ENCODE assay signal across 8 cellular contexts in the genomic region with DNA sequence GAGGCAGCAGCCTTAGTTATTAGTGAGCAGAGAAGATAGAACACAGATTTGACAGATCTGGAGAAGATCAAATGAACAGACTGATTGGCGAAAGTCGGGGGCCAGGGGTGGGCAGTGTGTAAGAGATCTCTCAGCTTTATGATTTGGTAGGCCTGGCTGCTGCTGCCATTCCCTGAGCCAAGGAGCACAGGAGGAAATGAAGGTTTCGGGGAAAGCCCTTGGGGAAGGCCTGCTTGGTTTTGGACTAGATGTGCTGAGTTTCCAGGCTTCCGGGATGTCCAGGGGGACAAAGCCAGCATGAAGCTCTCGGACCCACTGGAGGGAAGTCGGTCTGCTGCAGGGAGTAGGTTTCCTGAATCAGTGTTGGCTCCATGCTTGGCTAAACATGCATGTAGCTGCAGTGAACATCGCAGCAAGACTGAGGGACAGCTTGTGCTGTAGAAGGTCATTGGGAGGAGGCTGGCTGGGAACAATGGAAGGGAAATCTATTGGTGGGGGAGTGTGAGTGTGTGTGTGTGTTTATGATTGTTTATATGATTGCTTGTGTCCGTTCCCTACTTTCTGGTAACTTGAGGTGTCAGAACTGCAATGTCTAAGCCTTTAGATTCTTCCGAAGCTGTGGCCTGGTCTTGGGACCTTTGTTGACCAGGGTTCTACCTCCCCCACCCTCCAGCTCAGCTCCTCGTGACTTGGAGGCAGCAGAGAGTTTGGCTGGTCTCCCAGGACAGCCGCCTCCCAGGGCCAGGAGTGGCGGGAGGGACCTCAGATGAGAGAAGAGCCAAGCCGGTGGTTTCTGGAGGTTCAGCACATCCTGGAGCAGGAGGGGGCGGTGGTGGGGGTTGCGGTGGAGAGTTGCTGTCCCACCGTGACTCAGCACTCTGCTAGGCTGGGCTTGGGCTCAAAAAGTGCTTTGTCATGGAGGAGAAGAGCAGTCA. TPM values are rescaled to one million over a fixed set of nuclear protein-coding genes. Genes with fewer than 3 reads are reported as not detected.
DNase-seq lines count a peak whose midpoint lies in the region; ATAC-seq and TF ChIP-seq lines count a peak whose summit lies in the region.

No MANE protein-coding gene starts in this region.

- H3K4me3 ChIP-seq in CD4-positive, CD25-positive, alpha-beta regulatory T cell (ENCODE audit: low read depth, low read length) = no peak overlapping the region
- H3K4me3 ChIP-seq in esophagus muscularis mucosa = peak overlapping the region in 3 of 4 donors; percentile 16 to 43 (median 21)
- H3K4me3 ChIP-seq in mucosa of descending colon = no peak overlapping the region
- H3K4me3 ChIP-seq in subcutaneous abdominal adipose tissue (ENCODE audit: low read depth in 1 of 5, low read length in 5 of 5) = peak overlapping the region in 4 of 5 donors; percentile 8 to 54 (median 27)

- CTCF ChIA-PET in activated CD8-positive, alpha-beta memory T cell treated with anti-CD3 and anti-CD28 coated beads, Interleukin-2, amount 10 ng/mL, durations not matched to agents 7 days and 5 days (lab: Charles Lee) = interaction anchor here (1.1 to 6.6 kb wide), 3 partner anchors 18 to 111 kb away, joined by 3 to 35 read pairs (median 8); no protein-coding TSS in a partner anchor

- H3K9me3 ChIP-seq in CD4-positive, CD25-positive, alpha-beta regulatory T cell (ENCODE audit: control insufficient read depth in 2 of 2, low read length in 2 of 2) = no peaks in the 10 kb centered on the region
- H3K9me3 ChIP-seq in H9 (ENCODE audit: control insufficient read depth, low read depth, low read length) (no peaks in the 10 kb centered on the region), esophagus muscularis mucosa (no peaks in the 10 kb centered on the region), mucosa of descending colon (no peaks in the 10 kb centered on the region), subcutaneous abdominal adipose tissue (ENCODE audit: control insufficient read depth in 5 of 5, low read length in 5 of 5) (no peaks in the 10 kb centered on the region)

- no peak overlapping the region for H3K27ac ChIP-seq in CD4-positive, CD25-positive, alpha-beta regulatory T cell (ENCODE audit: insufficient read depth, low read length, poor library complexity, severe bottlenecking)
- H3K27ac ChIP-seq in H9 (ENCODE audit: insufficient read length, low read depth, low read length) (peak overlapping the region; percentile 78), esophagus muscularis mucosa (replicated peaks in 1 of 4) (peak overlapping the region; percentile 98 to 100 (median 99)), subcutaneous abdominal adipose tissue (ENCODE audit: low read depth, low read length) (peak overlapping the region; percentile 100)

- no peaks in the 10 kb centered on the region for H3K36me3 Mint-ChIP-seq in CD4-positive, CD25-positive, alpha-beta regulatory T cell
- peaks cover 2 to 8% (median 4%) of the 10 kb centered on the region in 3 experiments; a peak in 6 of 7 replicates for H3K36me3 Mint-ChIP-seq in H9 (ENCODE audit: insufficient read depth in 1 of 3, low read depth in 3 of 3)
- H3K36me3 Mint-ChIP-seq in activated CD8-positive, alpha-beta memory T cell treated with anti-CD3 and anti-CD28 coated beads, Interleukin-2, amount 10 ng/mL, durations not matched to agents 7 days and 5 days = peaks cover 5% of the 10 kb centered on the region

- peak in 1 of 3 donors; percentile 79 for DNase-seq in CD4-positive, CD25-positive, alpha-beta regulatory T cell
- DNase-seq in H9 (peak; percentile 99), NCI-H510A (lab: John Stamatoyannopoulos, UW) (peak; percentile 86), esophagus muscularis mucosa (ENCODE audit: extremely low spot score) (peak; percentile 99), mucosa of descending colon (peak; percentile 94 to 96 (median 95))
- peak; percentile 73 for DNase-seq in activated CD8-positive, alpha-beta memory T cell treated with anti-CD3 and anti-CD28 coated beads, Interleukin-2, amount 10 ng/mL, durations not matched to agents 7 days and 5 days

- H3K23ac ChIP-seq in H9 (ENCODE audit: insufficient read length, low read depth, low read length) = no peak overlapping the region

- TF ChIP-seq EP300 in esophagus muscularis mucosa (IDR thresholded peaks at IDR 0.05) = peak; percentile 39

- WGBS in H9 (ENCODE audit: extremely low coverage, insufficient read length, low lambda C conversion rate) = no CpG with 5 or more reads among the region's 16 CpGs
- WGBS in esophagus muscularis mucosa = 17% methylated on average over 13 of the region's 16 CpGs

- H2BK20ac ChIP-seq in H9 (ENCODE audit: low read depth, low read length, poor library complexity, severe bottlenecking) = no peak overlapping the region

- no peaks in the 10 kb centered on the region for H3K36me3 ChIP-seq in CD4-positive, CD25-positive, alpha-beta regulatory T cell (ENCODE audit: control insufficient read depth, insufficient read depth, low read length)
- H3K36me3 ChIP-seq in esophagus muscularis mucosa (peaks cover 0 to 5% (median 0%) of the 10 kb centered on the region in 4 donors), mucosa of descending colon (ENCODE audit: low read depth) (no peaks in the 10 kb centered on the region), subcutaneous abdominal adipose tissue (ENCODE audit: control insufficient read depth in 5 of 5, insufficient read depth in 5 of 5, low read length in 5 of 5) (peaks cover 0 to 4% (median 0%) of the 10 kb centered on the region in 5 donors)

- no peaks in the 10 kb centered on the region for H3K27me3 ChIP-seq in CD4-positive, CD25-positive, alpha-beta regulatory T cell (ENCODE audit: control insufficient read depth, insufficient read depth, low read length)
- H3K27me3 ChIP-seq in H9 (ENCODE audit: insufficient read depth, low read length) (no peaks in the 10 kb centered on the region), esophagus muscularis mucosa (no peaks in the 10 kb centered on the region), subcutaneous abdominal adipose tissue (ENCODE audit: control insufficient read depth in 5 of 5, insufficient read depth in 4 of 5, low read length in 5 of 5) (no peaks in the 10 kb centered on the region)

- peak overlapping the region; percentile 32 for H4K91ac ChIP-seq in H9 (ENCODE audit: insufficient read length, low read depth, low read length)

- peaks cover 5% of the 10 kb centered on the region for H3K27me3 Mint-ChIP-seq in CD4-positive, CD25-positive, alpha-beta regulatory T cell
- peaks cover 12% of the 10 kb centered on the region for H3K27me3 Mint-ChIP-seq in H9 (ENCODE audit: low read depth)
- H3K27me3 Mint-ChIP-seq in activated CD8-positive, alpha-beta memory T cell treated with anti-CD3 and anti-CD28 coated beads, Interleukin-2, amount 10 ng/mL, durations not matched to agents 7 days and 5 days = no peaks in the 10 kb centered on the region

- no peak overlapping the region for H2BK120ac ChIP-seq in H9 (ENCODE audit: low read depth, low read length, poor library complexity, severe bottlenecking)

- no peak for TF ChIP-seq POLR2A in esophagus muscularis mucosa (IDR thresholded peaks at IDR 0.05; ENCODE audit: low read depth)

- TF ChIP-seq CTCF in H9 (conservative IDR thresholded peaks at IDR 0.05) = no peak
- TF ChIP-seq CTCF in esophagus muscularis mucosa (IDR thresholded peaks at IDR 0.05) = no peak
- no peak for TF ChIP-seq CTCF in mucosa of descending colon (IDR thresholded peaks at IDR 0.05)

- peak overlapping the region; percentile 8; the same call in 1 of the 2 replicates for H3K14ac ChIP-seq in H9 (ENCODE audit: insufficient read depth, low read length)

- H3K4me3 Mint-ChIP-seq in CD4-positive, CD25-positive, alpha-beta regulatory T cell = peak overlapping the region in 2 of 4 donors; percentile 35 to 57
- peak overlapping the region; percentile 8 to 16; a peak in 3 of 5 replicates for H3K4me3 Mint-ChIP-seq in H9
- H3K4me3 Mint-ChIP-seq in activated CD8-positive, alpha-beta memory T cell treated with anti-CD3 and anti-CD28 coated beads, Interleukin-2, amount 10 ng/mL, durations not matched to agents 7 days and 5 days = no peak overlapping the region

- no peak overlapping the region for H2BK15ac ChIP-seq in H9 (ENCODE audit: low read depth, low read length)

- H3K4me2 ChIP-seq in H9 (ENCODE audit: insufficient read depth, insufficient read length, low read length) = peak overlapping the region; percentile 22

- intact Hi-C loops in esophagus muscularis mucosa (cut with DNase I) (no loop called here), mucosa of descending colon (cut with DNase I, micrococcal nuclease) (no loop called here)

- ATAC-seq in CD4-positive, CD25-positive, alpha-beta regulatory T cell (ENCODE audit: low read depth in 2 of 2) = no peak
- no peak for ATAC-seq in activated CD8-positive, alpha-beta memory T cell treated with anti-CD3 and anti-CD28 coated beads, Interleukin-2, amount 10 ng/mL, durations not matched to agents 7 days and 5 days
- ATAC-seq in mucosa of descending colon (peak; percentile 54), GM18909 (IDR thresholded peaks at IDR 0.05; ENCODE audit: poor library complexity, unreplicated experiment) (no peak)

- H2AFZ ChIP-seq in H9 (ENCODE audit: low read length) = no peak overlapping the region

- no peak overlapping the region for H4K8ac ChIP-seq in H9 (replicated peaks; ENCODE audit: insufficient read length, low read depth, low read length)

- H3K79me2 ChIP-seq in H9 (ENCODE audit: insufficient read depth, low read length) = peaks cover 6% of the 10 kb centered on the region

- peak overlapping the region in 2 of 3 donors; percentile 63 to 73 for H3K27ac Mint-ChIP-seq in CD4-positive, CD25-positive, alpha-beta regulatory T cell
- H3K27ac Mint-ChIP-seq in H9 = peak overlapping the region; percentile 84 to 94 (median 89)
- peak overlapping the region; percentile 52 for H3K27ac Mint-ChIP-seq in activated CD8-positive, alpha-beta memory T cell treated with anti-CD3 and anti-CD28 coated beads, Interleukin-2, amount 10 ng/mL, durations not matched to agents 7 days and 5 days

- H3K56ac ChIP-seq in H9 (ENCODE audit: insufficient read length, low read depth, low read length) = no peak overlapping the region

- no peak overlapping the region for H2BK12ac ChIP-seq in H9 (ENCODE audit: insufficient read length, low read depth, low read length)

- peak overlapping the region; percentile 64 for H3K18ac ChIP-seq in H9 (ENCODE audit: insufficient read length, low read depth, low read length)

- H3K79me1 ChIP-seq in H9 (ENCODE audit: insufficient read depth, low read depth, low read length, poor library complexity, severe bottlenecking) = no peaks in the 10 kb centered on the region

- H4K20me1 ChIP-seq in H9 (ENCODE audit: control insufficient read depth, insufficient read depth, insufficient read length) = no peaks in the 10 kb centered on the region

- peaks cover 0 to 3% (median 0%) of the 10 kb centered on the region in 7 donors for H3K9me3 Mint-ChIP-seq in CD4-positive, CD25-positive, alpha-beta regulatory T cell
- H3K9me3 Mint-ChIP-seq in H9 = no peaks in the 10 kb centered on the region
- no peaks in the 10 kb centered on the region for H3K9me3 Mint-ChIP-seq in activated CD8-positive, alpha-beta memory T cell treated with anti-CD3 and anti-CD28 coated beads, Interleukin-2, amount 10 ng/mL, durations not matched to agents 7 days and 5 days (ENCODE audit: low read depth)

- H2BK5ac ChIP-seq in H9 (ENCODE audit: insufficient read length, low read length) = peak overlapping the region; percentile 10

- H3K23me2 ChIP-seq in H9 (ENCODE audit: insufficient read length, low read depth, low read length, poor library complexity, severe bottlenecking) = peaks cover 12% of the 10 kb centered on the region

- H4K5ac ChIP-seq in H9 (ENCODE audit: insufficient read length, low read depth, low read length) = peak overlapping the region; percentile 55

- H3K4me1 Mint-ChIP-seq in CD4-positive, CD25-positive, alpha-beta regulatory T cell = peaks cover 6 to 35% (median 31%) of the 10 kb centered on the region in 4 donors
- peaks cover 45 to 59% of the 10 kb centered on the region in 2 experiments for H3K4me1 Mint-ChIP-seq in H9
- peaks cover 47% of the 10 kb centered on the region for H3K4me1 Mint-ChIP-seq in activated CD8-positive, alpha-beta memory T cell treated with anti-CD3 and anti-CD28 coated beads, Interleukin-2, amount 10 ng/mL, durations not matched to agents 7 days and 5 days

- peak overlapping the region; percentile 78 for H3T11ph ChIP-seq in H9 (ENCODE audit: low read length)

- peak overlapping the region; percentile 14 for H2AK5ac ChIP-seq in H9 (ENCODE audit: insufficient read length, low read length)

- no peak overlapping the region for H3K4ac ChIP-seq in H9 (ENCODE audit: low read depth, low read length)

- no peak overlapping the region for H3K9ac ChIP-seq in H9 (ENCODE audit: extremely low read depth, insufficient read length, low read length)
- peak overlapping the region; percentile 48 to 79 (median 69) for H3K9ac ChIP-seq in subcutaneous abdominal adipose tissue (ENCODE audit: low read length in 5 of 5)

- H3K4me1 ChIP-seq in CD4-positive, CD25-positive, alpha-beta regulatory T cell (ENCODE audit: control insufficient read depth, insufficient read depth, low read length, poor library complexity, severe bottlenecking) = peaks cover 18% of the 10 kb centered on the region
- H3K4me1 ChIP-seq in H9 (ENCODE audit: insufficient read depth, low read length) (peaks cover 12% of the 10 kb centered on the region; the same call in 1 of the 2 replicates), esophagus muscularis mucosa (peaks cover 81 to 85% (median 85%) of the 10 kb centered on the region in 4 donors), mucosa of descending colon (ENCODE audit: low read depth) (peaks cover 61% of the 10 kb centered on the region), subcutaneous abdominal adipose tissue (ENCODE audit: control insufficient read depth in 5 of 5, insufficient read depth in 5 of 5, low read length in 5 of 5) (peaks cover 22 to 75% (median 61%) of the 10 kb centered on the region in 5 donors)

RNA-seq across cellular contexts. Expression of a gene that starts 4.0 kb away (rescaled TPM):
- 2,525 TPM for total RNA-seq in CD4-positive, CD25-positive, alpha-beta regulatory T cell
- 1,000 to 10,000 TPM; 2,953 to 3,518 (median 3,358) TPM for polyA plus RNA-seq in CD4-positive, CD25-positive, alpha-beta regulatory T cell
- total RNA-seq in H9 (2021) (1,505 and 1,558 TPM in 2 replicates), esophagus muscularis mucosa (1,000 to 10,000 TPM; 1,795 to 3,027 (median 2,719) TPM), mucosa of descending colon (1,000 to 10,000 TPM; 3,081 to 6,795 (median 5,370) TPM)
- total RNA-seq in activated CD8-positive, alpha-beta memory T cell treated with anti-CD3 and anti-CD28 coated beads, Interleukin-2, amount 10 ng/mL, durations not matched to agents 7 days and 5 days = 100 to 1,000 TPM; 740 to 867 TPM

RNA-seq across cellular contexts. Expression of a gene that starts 21.3 kb away (rescaled TPM):
- total RNA-seq in CD4-positive, CD25-positive, alpha-beta regulatory T cell = 0.15 TPM
- polyA plus RNA-seq in CD4-positive, CD25-positive, alpha-beta regulatory T cell = 1 to 10 TPM; 1.2 to 1.8 (median 1.5) TPM
- total RNA-seq in H9 (2021) (0.18 and 0.24 TPM in 2 replicates), esophagus muscularis mucosa (1 to 10 TPM; 2.2 to 5.0 (median 4.3) TPM), mucosa of descending colon (1 to 10 TPM in 2 of 3 donors, under 1 TPM in 1; 0.41 to 2.8 (median 1.8) TPM)
- total RNA-seq in activated CD8-positive, alpha-beta memory T cell treated with anti-CD3 and anti-CD28 coated beads, Interleukin-2, amount 10 ng/mL, durations not matched to agents 7 days and 5 days = not detected

RNA-seq across cellular contexts. Expression of a gene that starts 54.1 kb away (rescaled TPM):
- total RNA-seq in CD4-positive, CD25-positive, alpha-beta regulatory T cell = not detected
- not detected for polyA plus RNA-seq in CD4-positive, CD25-positive, alpha-beta regulatory T cell
- total RNA-seq in H9 (2021) = 1.8 and 2.4 TPM in 2 replicates
- not detected for total RNA-seq in activated CD8-positive, alpha-beta memory T cell treated with anti-CD3 and anti-CD28 coated beads, Interleukin-2, amount 10 ng/mL, durations not matched to agents 7 days and 5 days
- total RNA-seq in esophagus muscularis mucosa = 10 to 100 TPM; 14.0 to 31.5 (median 14.2) TPM
- 10 to 100 TPM in 2 of 3 donors, 1 to 10 TPM in 1; 2.6 to 15.0 (median 11.8) TPM for total RNA-seq in mucosa of descending colon

Comparison
In these comparisons a context has a peak if more than half of its experiments do, and no peak if none do; other contexts are left out.
1. H3K4me3 ChIP-seq: peak in esophagus muscularis mucosa (3 of 4) and subcutaneous abdominal adipose tissue (4 of 5); none in CD4-positive, CD25-positive, alpha-beta regulatory T cell (single experiment) and mucosa of descending colon (single experiment).
2. Peak in every context shown above with its lines, with median percentiles within 50 percentile points of each other: H3K27ac Mint-ChIP-seq.